Comparison of ENCODE assay signal across 19 cellular contexts in genomic region chr3:49670940-49671290, GRCh38. TPM values are rescaled to one million over a fixed set of nuclear protein-coding genes. Genes with fewer than 3 reads are reported as not detected.
"Had no signal": no experiment of that assay in that cellular context is flagged by ENCODE, and none has a peak within 500 bp of the region (broad histone marks: within the 10 kb centered on the region; RNA-seq: fewer than 3 reads in every experiment).

No MANE protein-coding gene starts in this region.

- H3K4me3 Mint-ChIP-seq: activated B cell treated with CpG ODN at 0.5 μM for 24 hours; activated naive CD8-positive, alpha-beta T cell treated with anti-CD3 and anti-CD28 coated beads, Interleukin-2, amount 50 U/mL, for 24 hours had no signal

- H3K27me3 ChIP-seq: heart left ventricle, thyroid gland had no signal

- H3K9me3 Mint-ChIP-seq: activated B cell treated with CpG ODN at 0.5 μM for 24 hours; activated CD8-positive, alpha-beta T cell treated with anti-CD3 and anti-CD28 coated beads for 36 hours; activated naive CD8-positive, alpha-beta T cell treated with anti-CD3 and anti-CD28 coated beads, Interleukin-2, amount 50 U/mL, for 24 hours; activated T-helper 2 cell treated with anti-CD3 and anti-CD28 coated beads, Interferon-gamma antibody, Interleukin-2, Interleukin-4, amounts not matched to agents 10 μg/mL and 5 μg/mL and 100 μg/mL, durations not matched to agents 14 hours and 24 hours and 36 hours; brain had no signal

- H3K36me3 ChIP-seq: thyroid gland had no signal

- H3K27ac ChIP-seq: coronary artery, gastroesophageal sphincter, heart left ventricle, left ventricle myocardium inferior, thyroid gland had no signal

- H3K9me3 ChIP-seq: gastroesophageal sphincter, heart left ventricle, left ventricle myocardium inferior, thyroid gland had no signal

- H3K4me3 ChIP-seq: coronary artery, gastroesophageal sphincter, heart left ventricle, left ventricle myocardium inferior, thyroid gland had no signal

- H3K27ac Mint-ChIP-seq: activated B cell treated with CpG ODN at 0.5 μM for 24 hours; activated CD8-positive, alpha-beta T cell treated with anti-CD3 and anti-CD28 coated beads for 36 hours; activated naive CD8-positive, alpha-beta T cell treated with anti-CD3 and anti-CD28 coated beads, Interleukin-2, amount 50 U/mL, for 24 hours; activated T-helper 2 cell treated with anti-CD3 and anti-CD28 coated beads, Interferon-gamma antibody, Interleukin-2, Interleukin-4, amounts not matched to agents 10 μg/mL and 5 μg/mL and 100 μg/mL, durations not matched to agents 14 hours and 24 hours and 36 hours had no signal

- H3K27me3 Mint-ChIP-seq: activated B cell treated with CpG ODN at 0.5 μM for 24 hours; activated CD8-positive, alpha-beta T cell treated with anti-CD3 and anti-CD28 coated beads for 36 hours; activated naive CD8-positive, alpha-beta T cell treated with anti-CD3 and anti-CD28 coated beads, Interleukin-2, amount 50 U/mL, for 24 hours; brain had no signal

- DNase-seq: anterior cingulate cortex; kidney glomerular epithelial cell; occipital lobe; stimulated activated CD4-positive, alpha-beta T cell treated with anti-CD3 and anti-CD28 coated beads, Interleukin-1b, Interleukin-23, amount 100 ng/mL, for 48 hours; stimulated activated CD8-positive, alpha-beta memory T cell treated with anti-CD3 and anti-CD28 coated beads, Interleukin-4, amount 100 ng/mL, for 48 hours; stimulated activated naive CD4-positive, alpha-beta T cell treated with Interleukin-2 at 50 U/mL for 16 hours had no signal

RNA-seq across cellular contexts. Expression of gene AMIGO3, which starts 48.6 kb away (rescaled TPM):
- total RNA-seq: activated B cell treated with CpG ODN at 0.5 μM for 24 hours; activated T-helper 2 cell treated with anti-CD3 and anti-CD28 coated beads, Interferon-gamma antibody, Interleukin-2, Interleukin-4, amounts not matched to agents 10 μg/mL and 5 μg/mL and 100 μg/mL, durations not matched to agents 14 hours and 24 hours and 36 hours; esophagus mucosa; left ventricle myocardium inferior; renal cortical epithelial cell; urinary bladder had no signal
